ENCODE assay signal across 8 cellular contexts in the genomic region with DNA sequence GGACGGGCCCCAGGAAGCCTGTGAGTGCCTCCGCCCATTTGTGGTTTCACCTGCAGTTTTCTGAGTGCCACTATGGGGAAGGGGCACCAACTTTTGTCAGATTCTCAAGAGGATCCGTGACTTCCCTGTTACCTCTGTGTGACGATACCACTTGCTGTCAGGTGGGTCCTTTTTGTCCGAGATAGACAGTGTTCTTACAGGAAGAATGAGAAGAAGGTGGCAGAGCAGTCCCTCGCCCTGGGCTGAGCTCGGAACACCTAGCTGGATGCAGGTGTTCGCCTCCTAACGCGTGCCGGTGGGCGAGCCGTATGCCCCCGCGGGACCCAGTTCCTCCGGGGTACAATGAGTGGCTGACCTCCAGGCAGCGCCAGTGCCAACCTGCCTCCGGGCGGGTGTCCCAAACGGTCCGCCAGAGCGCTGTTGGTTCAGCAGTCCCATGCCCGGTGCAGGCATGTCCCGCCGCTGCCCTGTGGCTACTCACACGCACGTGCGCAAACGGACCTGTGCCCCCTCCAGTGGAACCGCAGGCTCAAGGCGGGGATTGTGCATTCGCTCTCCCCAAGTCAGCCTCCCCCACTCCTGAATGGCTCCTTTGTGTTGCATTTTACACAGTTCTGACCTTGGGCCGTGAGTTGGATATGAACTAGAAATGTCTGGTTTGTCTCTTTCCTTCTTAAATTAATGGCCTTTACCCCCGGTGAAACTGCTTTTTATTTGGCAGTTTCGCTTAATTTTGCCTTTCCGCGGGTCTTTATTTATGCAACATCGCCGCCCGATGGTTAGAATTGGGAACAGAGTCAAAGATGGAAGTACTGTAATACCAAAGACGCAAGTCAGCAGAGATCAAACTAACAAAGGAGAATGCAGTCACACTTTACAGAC. TPM values are rescaled to one million over a fixed set of nuclear protein-coding genes. Genes with fewer than 3 reads are reported as not detected.
A peak's percentile ranks its signal among the peaks of the same experiment; 100 is the strongest.
DNase-seq lines count a peak whose midpoint lies in the region; ATAC-seq, FAIRE-seq and TF ChIP-seq lines count a peak whose summit lies in the region.

No MANE protein-coding gene starts in this region.

- POLR2A ChIA-PET in AG04449 (lab: Yijun Ruan, JAX) = interaction anchor here (0.9 to 2.3 kb wide), 3 partner anchors 22 to 190 kb away, joined by 3 to 14 read pairs (median 7); no protein-coding TSS in a partner anchor

- intact Hi-C loops in left ventricle myocardium superior (cut with micrococcal nuclease) = no loop called here

- CTCF ChIA-PET in AG04449 (lab: Yijun Ruan, JAX) = interaction anchor here (0.7 to 18.0 kb wide), 20 partner anchors 12 to 501 kb away, joined by 3 to 258 read pairs (median 4); no protein-coding TSS in a partner anchor

- DNase-seq in AG04449 (ENCODE audit: low read depth, low spot score) = no peak
- DNase-seq in NCI-H1417 (lab: John Stamatoyannopoulos, UW) = peak; percentile 81 to 89 (median 85)
- DNase-seq in T-helper 2 cell treated with Interferon-gamma antibody and Interleukin-4, amounts not matched to agents 5 μg/mL and 100 μg/mL, for 36 hours (ENCODE audit: low spot score) = peak; percentile 67
- peak in 47 of 56 donors; percentile 19 to 87 (median 61) for DNase-seq in amygdala (lab: John Stamatoyannopoulos, UW)
- DNase-seq in left ventricle myocardium superior = peak; percentile 84
- DNase-seq in progenitor cell of endocrine pancreas (ENCODE audit: low spot score, unreplicated experiment) = peak; percentile 50
- peak; percentile 63 for DNase-seq in urothelium cell line (ENCODE audit: low spot score)

- no peaks in the 10 kb centered on the region for H3K9me3 Mint-ChIP-seq in T-helper 2 cell treated with Interferon-gamma antibody and Interleukin-4, amounts not matched to agents 5 μg/mL and 100 μg/mL, for 36 hours
- no peaks in the 10 kb centered on the region for H3K9me3 Mint-ChIP-seq in progenitor cell of endocrine pancreas (ENCODE audit: low read depth)

- peak overlapping the region; percentile 81 for H3K27ac Mint-ChIP-seq in T-helper 2 cell treated with Interferon-gamma antibody and Interleukin-4, amounts not matched to agents 5 μg/mL and 100 μg/mL, for 36 hours
- H3K27ac Mint-ChIP-seq in progenitor cell of endocrine pancreas = peak overlapping the region; percentile 92

- H3K27me3 Mint-ChIP-seq in T-helper 2 cell treated with Interferon-gamma antibody and Interleukin-4, amounts not matched to agents 5 μg/mL and 100 μg/mL, for 36 hours (ENCODE audit: low read depth) = peaks cover 41% of the 10 kb centered on the region
- peaks cover 21% of the 10 kb centered on the region for H3K27me3 Mint-ChIP-seq in progenitor cell of endocrine pancreas

- H3K36me3 Mint-ChIP-seq in T-helper 2 cell treated with Interferon-gamma antibody and Interleukin-4, amounts not matched to agents 5 μg/mL and 100 μg/mL, for 36 hours (ENCODE audit: low read depth) = peaks cover 4% of the 10 kb centered on the region
- peaks cover 3% of the 10 kb centered on the region for H3K36me3 Mint-ChIP-seq in progenitor cell of endocrine pancreas (ENCODE audit: insufficient read depth)

- H3K4me1 Mint-ChIP-seq in T-helper 2 cell treated with Interferon-gamma antibody and Interleukin-4, amounts not matched to agents 5 μg/mL and 100 μg/mL, for 36 hours (ENCODE audit: low read depth) = peaks cover 32% of the 10 kb centered on the region
- H3K4me1 Mint-ChIP-seq in progenitor cell of endocrine pancreas (ENCODE audit: low read depth) = peaks cover 26% of the 10 kb centered on the region

- H3K4me3 Mint-ChIP-seq in T-helper 2 cell treated with Interferon-gamma antibody and Interleukin-4, amounts not matched to agents 5 μg/mL and 100 μg/mL, for 36 hours = peak overlapping the region; percentile 85
- peak overlapping the region; percentile 71 for H3K4me3 Mint-ChIP-seq in progenitor cell of endocrine pancreas (ENCODE audit: low read depth)

- peak; percentile 5 for FAIRE-seq in urothelium cell line (lab: Jason Lieb, UNC)

- peak overlapping the region; percentile 56 for H3K4me3 ChIP-seq in AG04449 (ENCODE audit: low read depth, low read length)

- ATAC-seq in GM18909 (IDR thresholded peaks at IDR 0.05; ENCODE audit: poor library complexity, unreplicated experiment) = peak; percentile 22
- ATAC-seq in left ventricle myocardium superior = peak; percentile 48

- peak; percentile 45 for TF ChIP-seq CTCF in AG04449 (IDR thresholded peaks at IDR 0.05; ENCODE audit: insufficient read depth, low read length, missing control alignments)
- peak; percentile 95 for TF ChIP-seq CTCF in progenitor cell of endocrine pancreas (IDR thresholded peaks at IDR 0.05; ENCODE audit: unreplicated experiment)

RNA-seq across cellular contexts. Expression of gene ABTB2, which starts 1.1 kb away (rescaled TPM):
- total RNA-seq in left ventricle myocardium superior (12.1 TPM), progenitor cell of endocrine pancreas (16.0 and 19.5 TPM in 2 replicates)
